ENCODE assay signal across 9 cellular contexts in genomic region chr18:11719050-11719449, GRCh38.
"Had no signal": no experiment of that assay in that cellular context is flagged by ENCODE, and none has a peak within 500 bp of the region (broad histone marks: within the 10 kb centered on the region; RNA-seq: fewer than 3 reads in every experiment).

No MANE protein-coding gene starts in this region.

- DNase-seq: GM23248, GOT3, H7, HFFc6, KG1 had no signal

- H3K9me3 Mint-ChIP-seq: HFFc6 had no signal

- H3K9me3 ChIP-seq: HAP-1 had no signal

- H3K27ac ChIP-seq: GM23248, HL-60 had no signal

- H3K4me1 ChIP-seq: HAP-1 had no signal

- H3K27ac Mint-ChIP-seq: HFFc6, IgD-negative memory B cell had no signal

- H3K36me3 ChIP-seq: HAP-1 had no signal

- H3K4me3 Mint-ChIP-seq: HFFc6 had no signal

- H2AFZ ChIP-seq: GM23248 had no signal

- H3K9ac ChIP-seq: GM23248 had no signal

- ATAC-seq: HCT116 had no signal

- H3K4me3 ChIP-seq: GM23248, HAP-1 had no signal
